8 cellular contexts compared by ENCODE assay signal in the genomic region with DNA sequence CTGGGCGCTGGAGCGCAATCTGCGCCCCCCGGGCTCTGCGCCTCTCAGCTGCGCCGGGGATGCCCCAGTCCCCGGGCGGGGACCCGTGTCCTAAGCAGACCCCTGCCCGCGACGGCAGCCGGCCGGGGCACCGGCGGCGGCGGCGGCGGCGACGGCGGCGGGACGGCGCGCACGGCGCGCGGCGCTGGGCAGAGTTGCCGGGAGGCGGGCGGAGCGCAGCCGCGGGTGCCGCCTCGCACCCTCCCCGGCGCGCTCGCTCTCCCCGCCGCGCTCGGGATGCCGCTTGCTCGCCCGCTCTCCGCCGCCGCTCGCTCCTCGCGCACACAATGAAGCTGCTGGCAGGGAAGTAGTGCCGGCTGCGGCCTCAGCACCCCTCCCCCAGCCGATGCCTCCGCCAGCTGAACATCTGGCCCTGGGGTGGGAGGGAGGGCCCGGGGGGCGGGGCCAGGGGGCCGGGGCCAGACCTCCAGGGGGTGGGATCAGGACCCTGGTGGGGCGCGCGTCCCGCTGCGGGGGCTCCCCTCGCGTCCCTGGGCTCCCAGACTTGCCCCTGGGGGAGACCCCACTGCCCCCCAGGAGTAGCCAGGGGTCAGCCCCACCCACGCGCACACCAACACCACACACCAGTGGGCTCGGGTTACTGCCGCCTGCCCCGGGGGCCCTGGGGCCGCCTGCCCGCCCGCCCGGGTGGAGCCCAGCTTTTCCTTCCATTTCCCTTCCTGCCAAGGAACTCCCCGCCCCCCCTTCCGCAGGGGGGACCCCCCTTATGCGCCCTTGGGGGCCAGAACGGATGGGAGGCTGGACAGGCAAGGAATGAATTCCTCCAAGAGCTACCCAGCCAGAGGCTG. TPM values are rescaled to one million over a fixed set of nuclear protein-coding genes. Genes with fewer than 3 reads are reported as not detected.
DNase-seq lines count a peak whose midpoint lies in the region; ATAC-seq, FAIRE-seq and TF ChIP-seq lines count a peak whose summit lies in the region.

A gene (minus strand): TSS at position 328 of the 848 bp plus-strand sequence. CDS start 708 bp downstream, outside the sequence.

- H3K9ac ChIP-seq in astrocyte (ENCODE audit: low read length) = peak within 1 kb of the TSS; percentile 38

- H3K27me3 Mint-ChIP-seq in T-cell = no peaks in the 10 kb centered on the region
- H3K27me3 Mint-ChIP-seq in astrocyte (ENCODE audit: low read depth, unreplicated experiment) = peaks cover 2% of the 10 kb centered on the region

- H3K4me3 ChIP-seq in astrocyte (ENCODE audit: insufficient read depth, low read depth, low read length) (peak within 1 kb of the TSS; percentile 55), right atrium auricular region (peak within 1 kb of the TSS; percentile 40 to 58), psoas muscle (peak within 1 kb of the TSS; percentile 73)

- H3K36me3 ChIP-seq in astrocyte (ENCODE audit: insufficient read depth, low read length) (no peaks in the 10 kb centered on the region), right atrium auricular region (no peaks in the 10 kb centered on the region), psoas muscle (ENCODE audit: insufficient read depth in 1 of 2, low read depth in 1 of 2) (no peaks in the 10 kb centered on the region)

- H3K4me2 ChIP-seq in astrocyte (ENCODE audit: low read length) = peak within 1 kb of the TSS; percentile 89

- CTCF ChIA-PET in T-cell (lab: Charles Lee) = no interaction called here

- H3K9me3 Mint-ChIP-seq in T-cell (no peaks in the 10 kb centered on the region), astrocyte (ENCODE audit: unreplicated experiment) (no peaks in the 10 kb centered on the region)

- ATAC-seq in GM18498 (IDR thresholded peaks at IDR 0.05; ENCODE audit: unreplicated experiment) (peak; percentile 52), T-cell (replicated peaks in 1 of 4) (peak; percentile 61 to 78 (median 68)), psoas muscle (peak; percentile 48 to 71 (median 68)), GM18873 (IDR thresholded peaks at IDR 0.05; ENCODE audit: low FRiP score, unreplicated experiment) (no peak), HG03378 (IDR thresholded peaks at IDR 0.05; ENCODE audit: unreplicated experiment) (no peak)

- H3K27me3 ChIP-seq in astrocyte (ENCODE audit: insufficient read depth, low read length) (peaks cover 5% of the 10 kb centered on the region), right atrium auricular region (no peaks in the 10 kb centered on the region), psoas muscle (ENCODE audit: insufficient read depth in 3 of 3, low read length in 2 of 3) (no peaks in the 10 kb centered on the region)

- POLR2A ChIA-PET in T-cell (lab: Charles Lee) = interaction anchor here in 1 of 2 donors (0.6 kb wide), 2 partner anchors 109 to 165 kb away, joined by 3 to 5 read pairs; no protein-coding TSS in a partner anchor

- 1 to 2% (median 1%) methylated on average over 27 to 85 of the region's 85 CpGs for whole genome bisulfite sequencing in psoas muscle, 3 donors

- peak within 1 kb of the TSS; percentile 42 for H2AFZ ChIP-seq in astrocyte (ENCODE audit: low read depth, low read length)

- H3K9me3 ChIP-seq in astrocyte (ENCODE audit: insufficient read depth, low read depth, low read length) (no peaks in the 10 kb centered on the region), right atrium auricular region (no peaks in the 10 kb centered on the region), psoas muscle (no peaks in the 10 kb centered on the region)

- FAIRE-seq in astrocyte (lab: Jason Lieb, UNC) = no peak

- intact Hi-C loops in psoas muscle (cut with DNase I) = loop anchor here in 1 of 2 donors (5.0 kb wide), 1 partner anchor 45 kb away; no protein-coding TSS in a partner anchor

- peaks cover 23% of the 10 kb centered on the region for H3K4me1 ChIP-seq in astrocyte (ENCODE audit: insufficient read depth, low read length)
- H3K4me1 ChIP-seq in right atrium auricular region = peaks cover 0 to 57% of the 10 kb centered on the region in 2 donors
- peaks cover 33% of the 10 kb centered on the region for H3K4me1 ChIP-seq in psoas muscle

- no peak within 1 kb of the TSS for H3K27ac ChIP-seq in astrocyte (ENCODE audit: low read depth, low read length)
- H3K27ac ChIP-seq in right atrium auricular region = peak within 1 kb of the TSS; percentile 91 to 95
- H3K27ac ChIP-seq in psoas muscle = peak within 1 kb of the TSS; percentile 85

- H3K4me1 Mint-ChIP-seq in T-cell (peaks cover 15 to 26% (median 17%) of the 10 kb centered on the region in 3 donors), astrocyte (ENCODE audit: low read depth, unreplicated experiment) (peaks cover 5% of the 10 kb centered on the region)

- H3K36me3 Mint-ChIP-seq in T-cell = no peaks in the 10 kb centered on the region
- peaks cover 7% of the 10 kb centered on the region for H3K36me3 Mint-ChIP-seq in astrocyte (ENCODE audit: low read depth, unreplicated experiment)

- DNase-seq in NCI-H128 (lab: John Stamatoyannopoulos, UW; ENCODE audit: unreplicated experiment) = peak; percentile 80
- peak in 33 of 34 experiments; percentile 27 to 66 (median 48) for DNase-seq in T-cell
- peak; percentile 66 for DNase-seq in astrocyte (ENCODE audit: low read depth)
- DNase-seq in right atrium auricular region (ENCODE audit: low spot score) = peak; percentile 73
- DNase-seq in psoas muscle = peak; percentile 80 to 88

- no peak for TF ChIP-seq CTCF in astrocyte (IDR thresholded peaks at IDR 0.05; ENCODE audit: insufficient read depth, low read depth, low read length)
- no peak for TF ChIP-seq CTCF in right atrium auricular region (IDR thresholded peaks at IDR 0.05)
- no peak for TF ChIP-seq CTCF in psoas muscle (IDR thresholded peaks at IDR 0.05)

- peak within 1 kb of the TSS in 1 of 2 donors; percentile 52 for H3K27ac Mint-ChIP-seq in T-cell
- H3K27ac Mint-ChIP-seq in astrocyte (ENCODE audit: unreplicated experiment) = peak within 1 kb of the TSS; percentile 75

- H3K79me2 ChIP-seq in astrocyte (ENCODE audit: insufficient read depth, low read length) = no peaks in the 10 kb centered on the region

- no peaks in the 10 kb centered on the region for H4K20me1 ChIP-seq in astrocyte (ENCODE audit: insufficient read depth, low read length)

- H3K4me3 Mint-ChIP-seq in T-cell (peak within 1 kb of the TSS; percentile 72 to 82 (median 78)), astrocyte (ENCODE audit: unreplicated experiment) (peak within 1 kb of the TSS; percentile 86)

RNA-seq across cellular contexts. Expression of the gene that starts here (rescaled TPM):
- under 1 TPM in 3 of 5 donors, not detected in 2; 0.09 to 0.26 (median 0.10) TPM for total RNA-seq in T-cell
- total RNA-seq in astrocyte = 18.8 and 20.3 TPM in 2 replicates
- total RNA-seq in right atrium auricular region = 1 to 10 TPM in 1 of 2 donors, under 1 TPM in 1; 0.90 to 1.7 TPM
- total RNA-seq in psoas muscle = 1 to 10 TPM in 1 of 4 donors, under 1 TPM in 3; 0.25 to 2.1 (median 0.47) TPM
- polyA plus RNA-seq in psoas muscle = under 1 TPM; 0.07 to 0.91 (median 0.77) TPM

Comparison
In these comparisons a context has a peak if more than half of its experiments do, and no peak if none do; other contexts are left out.
1. Peak in DNase-seq and ATAC-seq in T-cell; RNA of the gene not detected or under 1 TPM.
2. ATAC-seq: peak in GM18498 (single experiment) and psoas muscle (4 of 4); none in GM18873 (single experiment) and HG03378 (single experiment).
3. Peak in every context shown above with its lines, with median percentiles within 50 percentile points of each other: DNase-seq and H3K4me3 ChIP-seq.